12 cellular contexts compared by ENCODE assay signal in genomic region chr20:19887566-19888268, GRCh38.
A peak's percentile ranks its signal among the peaks of the same experiment; 100 is the strongest.
DNase-seq lines count a peak whose midpoint lies in the region; ATAC-seq, FAIRE-seq and TF ChIP-seq lines count a peak whose summit lies in the region.
"Had no signal": no experiment of that assay in that cellular context is flagged by ENCODE, and none has a peak within 500 bp of the region (broad histone marks: within the 10 kb centered on the region; RNA-seq: fewer than 3 reads in every experiment).

No MANE protein-coding gene starts in this region.

- no peak overlapping the region for H3K4me3 Mint-ChIP-seq in brain
- H3K4me3 Mint-ChIP-seq: B cell had no signal

- peak overlapping the region in 1 of 2 donors; percentile 36 for H3K4me3 ChIP-seq in left lung
- H3K4me3 ChIP-seq in sigmoid colon = peak overlapping the region in 2 of 4 donors; percentile 37 to 39

- intact Hi-C loops in left lung (cut with DNase I) (no loop called here), sigmoid colon (cut with DNase I) (loop anchor here (2.0 to 5.0 kb wide), 4 partner anchors 87 to 195 kb away; no protein-coding TSS in a partner anchor)

- no peaks in the 10 kb centered on the region for H3K27me3 Mint-ChIP-seq in brain

- no peak for ATAC-seq in left lung
- ATAC-seq in omental fat pad (ENCODE audit: low FRiP score) = no peak

- peak overlapping the region in 4 of 5 experiments; percentile 11 to 90 (median 58) for H3K27ac Mint-ChIP-seq in brain
- H3K27ac Mint-ChIP-seq: B cell had no signal

- no peak for TF ChIP-seq POLR2A in sigmoid colon (IDR thresholded peaks at IDR 0.05)
- no peak for TF ChIP-seq POLR2A in GM12891 (IDR thresholded peaks at IDR 0.05; ENCODE audit: low read depth, low read length)

- H3K4me1 ChIP-seq in left lung = peaks cover 38 to 67% of the 10 kb centered on the region in 2 donors
- peaks cover 0 to 64% (median 53%) of the 10 kb centered on the region in 4 donors for H3K4me1 ChIP-seq in sigmoid colon

- peaks cover 48% of the 10 kb centered on the region for H3K4me1 Mint-ChIP-seq in brain
- H3K4me1 Mint-ChIP-seq: B cell had no signal

- peak overlapping the region; percentile 54 for H3K27ac ChIP-seq in C4-2B
- peak overlapping the region; percentile 68 to 69 for H3K27ac ChIP-seq in left lung
- peak overlapping the region; percentile 80 to 87 (median 85) for H3K27ac ChIP-seq in sigmoid colon

- no peak for FAIRE-seq in GM12891 (lab: Jason Lieb, UNC)
- FAIRE-seq: G401.6 had no signal

- no peaks in the 10 kb centered on the region for H3K36me3 ChIP-seq in left lung
- peaks cover 0 to 1% (median 0%) of the 10 kb centered on the region in 4 donors for H3K36me3 ChIP-seq in sigmoid colon

- TF ChIP-seq CTCF in C4-2B (conservative IDR thresholded peaks at IDR 0.05) (no peak), brain (conservative IDR thresholded peaks at IDR 0.05) (no peak), left lung (IDR thresholded peaks at IDR 0.05) (no peak), sigmoid colon (IDR thresholded peaks at IDR 0.05) (no peak), omental fat pad (IDR thresholded peaks at IDR 0.05) (no peak)

- WGBS in sigmoid colon, 2 donors = 20 to 56% methylated on average over 7 of the region's 7 CpGs

- no peak for TF ChIP-seq EP300 in sigmoid colon (IDR thresholded peaks at IDR 0.05)

- H3K27me3 ChIP-seq in left lung = no peaks in the 10 kb centered on the region
- H3K27me3 ChIP-seq in sigmoid colon = no peaks in the 10 kb centered on the region

- peaks cover 0 to 9% (median 0%) of the 10 kb centered on the region in 5 experiments for H3K9me3 Mint-ChIP-seq in brain

- peaks cover 27% of the 10 kb centered on the region for H3K36me3 Mint-ChIP-seq in brain

- DNase-seq in left lung = no peak
- no peak for DNase-seq in sigmoid colon
- DNase-seq in SKM-1 (lab: John Stamatoyannopoulos, UW; ENCODE audit: unreplicated experiment) = no peak
- DNase-seq in NCI-H748 treated with DMSO at 0.1 percent for 48 hours (lab: John Stamatoyannopoulos, UW) = no peak
- no peak for DNase-seq in GM12891 (ENCODE audit: insufficient read length, low spot score)
- DNase-seq in omental fat pad (ENCODE audit: low spot score) = no peak
- DNase-seq: activated T-cell treated with anti-CD3 and anti-CD28 coated beads for 4 hours, NCI-H524 had no signal

- H3K9me3 ChIP-seq in left lung = no peaks in the 10 kb centered on the region
- H3K9me3 ChIP-seq in sigmoid colon = no peaks in the 10 kb centered on the region

TF ChIP-seq in GM12891, 5 proteins besides CTCF, POLR2A, EP300 and RAD21:
- TF ChIP-seq SPI1 (IDR thresholded peaks at IDR 0.05; ENCODE audit: low read depth, low read length) = no peak
- TF ChIP-seq POLR2AphosphoS5 (IDR thresholded peaks at IDR 0.05; ENCODE audit: low read depth, low read length) = no peak
- no peak for TF ChIP-seq PAX5 (IDR thresholded peaks at IDR 0.05; ENCODE audit: insufficient read depth, low read length, severe bottlenecking)
- no peak for TF ChIP-seq TAF1 (IDR thresholded peaks at IDR 0.05; ENCODE audit: low read depth, low read length)
- TF ChIP-seq POU2F2 (IDR thresholded peaks at IDR 0.05; ENCODE audit: low read depth, low read length) = no peak
